In the genomic region with DNA sequence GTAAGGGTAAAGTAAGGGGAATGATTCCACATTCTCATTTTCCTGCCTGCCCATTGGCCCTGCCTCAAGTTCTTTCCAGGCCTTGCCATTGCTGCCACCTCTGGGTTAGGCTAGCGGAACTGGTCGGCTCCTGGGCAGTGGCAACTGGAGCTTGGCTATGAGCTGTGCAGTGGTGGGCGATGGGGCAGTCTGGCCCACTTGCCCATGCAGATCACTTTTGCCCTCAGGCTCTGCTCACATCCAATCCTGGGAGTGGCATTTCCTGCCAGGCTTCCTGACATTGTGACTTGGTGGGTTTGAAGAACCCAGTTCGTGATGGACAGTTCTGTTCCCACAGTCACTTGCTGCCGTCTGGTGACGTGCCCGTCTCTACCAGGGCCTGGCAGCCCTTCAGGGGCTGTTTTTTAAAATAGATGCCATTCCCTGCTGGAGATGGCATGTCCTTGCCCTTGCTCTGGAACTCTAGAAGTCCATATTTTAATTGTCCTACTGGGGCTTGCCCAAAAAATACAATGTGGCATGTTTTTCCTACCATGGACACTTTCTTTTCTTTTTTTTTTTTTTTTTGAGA, we compare ENCODE assay signal across 23 cellular contexts.
"Had no signal": no experiment of that assay in that cellular context is flagged by ENCODE, and none has a peak within 500 bp of the region (broad histone marks: within the 10 kb centered on the region; RNA-seq: fewer than 3 reads in every experiment).

No MANE protein-coding gene starts in this region.

- H3K36me3 ChIP-seq: gastrocnemius medialis, lower lobe of right lung, pancreas, sigmoid colon, tibial artery had no signal

- H3K27ac ChIP-seq: epithelial cell of prostate, gastrocnemius medialis, lower lobe of right lung, pancreas, sigmoid colon, testis had no signal

- H3K9me3 ChIP-seq: gastrocnemius medialis, lower lobe of right lung, pancreas, sigmoid colon, testis, tibial artery had no signal

- DNase-seq: caudate nucleus; cerebellar nuclear complex; effector CD8-positive, alpha-beta T cell; endodermal cell; foreskin fibroblast; gastrocnemius medialis; head of caudate nucleus; hypothalamus; lower lobe of right lung; naive thymus-derived CD8-positive, alpha-beta T cell; nephron progenitor cell; occipital lobe; pancreas; sigmoid colon; stimulated activated CD4-positive, alpha-beta T cell treated with anti-CD3 and anti-CD28 coated beads, Interleukin-2, amount 100 ng/mL, for 24 hours; stimulated activated CD4-positive, alpha-beta T cell treated with anti-CD3 and anti-CD28 coated beads, Interleukin-4, amount 100 ng/mL, for 24 hours; stimulated activated naive CD8-positive, alpha-beta T cell treated with anti-CD3 and anti-CD28 coated beads, Interleukin-15, Interleukin-2, amounts not matched to agents 100 U/mL and 50 U/mL, for 24 hours; substantia nigra; testis; tibial artery had no signal

- H3K4me1 ChIP-seq: gastrocnemius medialis, lower lobe of right lung, pancreas, testis had no signal

- H3K4me3 ChIP-seq: gastrocnemius medialis, lower lobe of right lung, pancreas, sigmoid colon, testis, tibial artery had no signal

- H3K27me3 ChIP-seq: gastrocnemius medialis, pancreas, sigmoid colon, testis, tibial artery had no signal

- ATAC-seq: esophagus mucosa; gastrocnemius medialis; left lobe of liver; lower lobe of right lung; naive thymus-derived CD8-positive, alpha-beta T cell; pancreas; stimulated activated naive CD8-positive, alpha-beta T cell treated with anti-CD3 and anti-CD28 coated beads, Interleukin-15, Interleukin-2, amounts not matched to agents 100 U/mL and 50 U/mL, for 24 hours had no signal
